In genomic region chr14:54698501-54698900, GRCh38 we compare ENCODE assay signal across 17 cellular contexts.
A peak's percentile ranks its signal among the peaks of the same experiment; 100 is the strongest.
DNase-seq lines count a peak whose midpoint lies in the region; ATAC-seq and TF ChIP-seq lines count a peak whose summit lies in the region.
"Had no signal": no experiment of that assay in that cellular context is flagged by ENCODE, and none has a peak within 500 bp of the region (broad histone marks: within the 10 kb centered on the region; RNA-seq: fewer than 3 reads in every experiment).

No MANE protein-coding gene starts in this region.

- H3K27me3 ChIP-seq in RWPE2 (ENCODE audit: insufficient read depth, poor library complexity, severe bottlenecking): no peaks in the 10 kb centered on the region
- H3K27me3 ChIP-seq in muscle layer of colon (ENCODE audit: control insufficient read depth in 1 of 2, insufficient read depth in 2 of 2, low read length in 2 of 2): no peaks in the 10 kb centered on the region
- no peaks in the 10 kb centered on the region for H3K27me3 ChIP-seq in tibial artery
- no peaks in the 10 kb centered on the region for H3K27me3 ChIP-seq in effector memory CD4-positive, alpha-beta T cell (replicated peaks; ENCODE audit: control insufficient read depth, insufficient read depth, low read length, poor library complexity, severe bottlenecking)
- H3K27me3 ChIP-seq: testis had no signal

- DNase-seq in RWPE2 (ENCODE audit: low spot score) (no peak), Right ventricle myocardium superior (peak; percentile 47), tibial artery (no peak), dermis blood vessel endothelial cell (no peak), AML-193 (lab: John Stamatoyannopoulos, UW) (no peak), T-helper 2 cell (no peak)
- DNase-seq in effector memory CD4-positive, alpha-beta T cell: no peak
- DNase-seq: activated CD4-positive, alpha-beta T cell treated with anti-CD3 and anti-CD28 coated beads, Interleukin-2, amount 10 ng/mL, durations not matched to agents 24 days and 14 days; activated naive CD8-positive, alpha-beta T cell treated with anti-CD3 and anti-CD28 coated beads for 36 hours; activated T-cell treated with anti-CD3 and anti-CD28 coated beads, Interleukin-2, amount 50 U/mL, for 1 hour; Karpas-422; NCI-H1694; NCI-H774; RPMI8226; stimulated activated CD4-positive, alpha-beta T cell treated with anti-CD3 and anti-CD28 coated beads, Interleukin-15, amount 100 ng/mL, for 24 hours; testis had no signal

- H3K4me1 ChIP-seq in RWPE2 (ENCODE audit: insufficient read depth, poor library complexity, severe bottlenecking): peaks cover 24% of the 10 kb centered on the region
- peaks cover 38% of the 10 kb centered on the region for H3K4me1 ChIP-seq in muscle layer of colon (ENCODE audit: insufficient read depth, low read length)
- peaks cover 0 to 54% (median 16%) of the 10 kb centered on the region in 4 donors for H3K4me1 ChIP-seq in tibial artery
- H3K4me1 ChIP-seq in effector memory CD4-positive, alpha-beta T cell (ENCODE audit: control insufficient read depth, insufficient read depth, low read length, poor library complexity, severe bottlenecking): no peaks in the 10 kb centered on the region

- H3K27ac ChIP-seq in RWPE2 (ENCODE audit: poor library complexity, severe bottlenecking) (peak overlapping the region; percentile 28), muscle layer of colon (ENCODE audit: low read depth, low read length) (peak overlapping the region; percentile 54), tibial artery (peak overlapping the region; percentile 49 to 59)
- H3K27ac ChIP-seq in effector memory CD4-positive, alpha-beta T cell (ENCODE audit: insufficient read depth, low read length, poor library complexity, severe bottlenecking): no peak overlapping the region
- H3K27ac ChIP-seq: testis had no signal

- H3K4me3 ChIP-seq in RWPE2 (ENCODE audit: severe bottlenecking) (no peak overlapping the region), muscle layer of colon (ENCODE audit: low read depth in 1 of 2, low read length in 2 of 2) (no peak overlapping the region), tibial artery (no peak overlapping the region)
- no peak overlapping the region for H3K4me3 ChIP-seq in effector memory CD4-positive, alpha-beta T cell (ENCODE audit: insufficient read depth, low read depth, low read length, poor library complexity, severe bottlenecking)
- H3K4me3 ChIP-seq: testis had no signal

- H3K9ac ChIP-seq in muscle layer of colon (ENCODE audit: low read length): no peak overlapping the region

- H3K36me3 ChIP-seq in RWPE2 (ENCODE audit: low read depth): peaks cover 8% of the 10 kb centered on the region; the same call in 1 of the 2 replicates
- peaks cover 7% of the 10 kb centered on the region for H3K36me3 ChIP-seq in muscle layer of colon (ENCODE audit: insufficient read depth, low read length)
- peaks cover 0 to 12% (median 4%) of the 10 kb centered on the region in 3 donors for H3K36me3 ChIP-seq in tibial artery
- no peaks in the 10 kb centered on the region for H3K36me3 ChIP-seq in effector memory CD4-positive, alpha-beta T cell (ENCODE audit: control insufficient read depth, insufficient read depth, low read length)

- no peak for TF ChIP-seq CTCF in RWPE2 (IDR thresholded peaks at IDR 0.05; ENCODE audit: poor library complexity, severe bottlenecking)
- TF ChIP-seq CTCF in tibial artery (IDR thresholded peaks at IDR 0.05): no peak

- intact Hi-C loops in Right ventricle myocardium superior (cut with DNase I) (loop anchor here (5.0 kb wide), 1 partner anchor 74 kb away; no protein-coding TSS in a partner anchor), tibial artery (cut with DNase I; ENCODE audit: low total_unique reads) (loop anchor here (10.0 kb wide), 1 partner anchor 106 kb away; no protein-coding TSS in a partner anchor)

- ATAC-seq in RWPE2 (ENCODE audit: low read depth): no peak
- peak; percentile 58 for ATAC-seq in Right ventricle myocardium superior (ENCODE audit: poor library complexity)

- H3K9me3 ChIP-seq in RWPE2 (ENCODE audit: severe bottlenecking) (no peaks in the 10 kb centered on the region), muscle layer of colon (ENCODE audit: low read length) (no peaks in the 10 kb centered on the region), tibial artery (no peaks in the 10 kb centered on the region)
- H3K9me3 ChIP-seq in effector memory CD4-positive, alpha-beta T cell (ENCODE audit: control insufficient read depth, low read length): no peaks in the 10 kb centered on the region
- H3K9me3 ChIP-seq: testis had no signal
